Comparison of ENCODE assay signal across 10 cellular contexts in genomic region chr17:77473615-77474226, GRCh38.
DNase-seq lines count a peak whose midpoint lies in the region; ATAC-seq, FAIRE-seq and TF ChIP-seq lines count a peak whose summit lies in the region.
"Had no signal": no experiment of that assay in that cellular context is flagged by ENCODE, and none has a peak within 500 bp of the region (broad histone marks: within the 10 kb centered on the region; RNA-seq: fewer than 3 reads in every experiment).

No MANE protein-coding gene starts in this region.

- in situ Hi-C loops in K562 (cut with MboI), result no loop called here

- no peaks in the 10 kb centered on the region for H3K9me1 ChIP-seq in K562 (ENCODE audit: control insufficient read depth, insufficient read depth, low read length)

- no peak for TF ChIP-seq RAD21 in K562 (CRISPR knock-in tag; conservative IDR thresholded peaks at IDR 0.05 in 1 of 2, IDR thresholded peaks at IDR 0.05 in 1 of 2)

- H3K4me2 ChIP-seq in BLaER1 (peak overlapping the region; percentile 92), K562 (ENCODE audit: insufficient read depth, low read length) (no peak overlapping the region)

- peaks cover 100% of the 10 kb centered on the region for H3K4me1 ChIP-seq in BLaER1
- H3K4me1 ChIP-seq in K562 (replicated peaks in 1 of 2; ENCODE audit: control insufficient read depth in 2 of 2, insufficient read depth in 2 of 2, low read length in 2 of 2), result peaks cover 31 to 42% of the 10 kb centered on the region in 2 experiments
- H3K4me1 ChIP-seq in muscle layer of duodenum (ENCODE audit: control insufficient read depth in 1 of 2, insufficient read depth in 2 of 2, low read length in 2 of 2), result peaks cover 51 to 76% of the 10 kb centered on the region in 2 donors

- H4K20me1 ChIP-seq in BLaER1 (peaks cover 100% of the 10 kb centered on the region), K562 (replicated peaks; ENCODE audit: control insufficient read depth, insufficient read depth, low read length) (peaks cover 31% of the 10 kb centered on the region; the same call in 1 of the 2 replicates)

- no peaks in the 10 kb centered on the region for H3K27me3 ChIP-seq in BLaER1
- H3K27me3 ChIP-seq in K562 (ENCODE audit: control insufficient read depth in 2 of 2, insufficient read depth in 2 of 2, low read length in 2 of 2), result no peaks in the 10 kb centered on the region
- no peaks in the 10 kb centered on the region for H3K27me3 ChIP-seq in muscle layer of duodenum (ENCODE audit: low read depth, low read length)

- ATAC-seq in K562 (no peak), HG03354 (IDR thresholded peaks at IDR 0.05; ENCODE audit: poor library complexity, severe bottlenecking, unreplicated experiment) (no peak)

- WGBS in K562 (ENCODE audit: insufficient coverage, low coverage, missing lambda C conversion rate), result 90% methylated on average over 6 of the region's 6 CpGs

- peaks cover 66% of the 10 kb centered on the region for H3K36me3 ChIP-seq in BLaER1
- H3K36me3 ChIP-seq in K562 (ENCODE audit: control insufficient read depth, insufficient read depth, low read length), result 0 out of 3 replicates have a peak, but pooled peaks cover 8% of the 10 kb centered on the region
- H3K36me3 ChIP-seq in muscle layer of duodenum (ENCODE audit: control insufficient read depth in 1 of 2, insufficient read depth in 2 of 2, low read length in 2 of 2), result no peaks in the 10 kb centered on the region

- intact Hi-C loops in K562 (cut with micrococcal nuclease), result no loop called here

- TF ChIP-seq EP300 in K562 (IDR thresholded peaks at IDR 0.05; ENCODE audit: low read length), result no peak

- H3K9ac ChIP-seq in BLaER1 (peak overlapping the region; percentile 59; the same call in 1 of the 2 replicates), K562 (ENCODE audit: insufficient read depth in 1 of 2, low read depth in 2 of 2, low read length in 2 of 2) (no peak overlapping the region)

- DNase-seq in HTR-8/SVneo (ENCODE audit: insufficient read length, low spot score) (no peak), K562 (ENCODE audit: extremely low read depth in 1 of 4, low spot score in 3 of 4) (no peak), AG08396 (ENCODE audit: low spot score) (no peak), OCI-M1 (lab: John Stamatoyannopoulos, UW) (no peak), NCI-H524 treated with DMSO at 0.1 percent for 48 hours (lab: John Stamatoyannopoulos, UW) (no peak)
- DNase-seq: effector CD8-positive, alpha-beta T cell had no signal

- no peaks in the 10 kb centered on the region for H3K9me3 ChIP-seq in BLaER1
- H3K9me3 ChIP-seq in K562 (replicated peaks; ENCODE audit: control insufficient read depth, insufficient read depth, low read depth, low read length), result no peaks in the 10 kb centered on the region
- H3K9me3 ChIP-seq in muscle layer of duodenum (ENCODE audit: control insufficient read depth in 1 of 2, low read length in 2 of 2), result no peaks in the 10 kb centered on the region

- H3K4me3 ChIP-seq in BLaER1 (no peak overlapping the region), K562 (no peak overlapping the region), muscle layer of duodenum (ENCODE audit: low read depth in 1 of 2, low read length in 2 of 2) (no peak overlapping the region)

- no peak overlapping the region for H2AFZ ChIP-seq in K562 (ENCODE audit: low read depth, low read length)

- CTCF ChIA-PET in K562 (lab: Yijun Ruan, JAX; ENCODE audit: low intra/inter-chr PET ratio), result no interaction called here

- no peak for TF ChIP-seq POLR2A in K562 (conservative IDR thresholded peaks at IDR 0.05)

- no peak for TF ChIP-seq CTCF in K562 (IDR thresholded peaks at IDR 0.05 in 2 of 3, conservative IDR thresholded peaks at IDR 0.05 in 1 of 3; ENCODE audit: insufficient read depth in 2 of 3, low read depth in 1 of 3, low read length in 3 of 3)

- POLR2A ChIA-PET in K562 (lab: Yijun Ruan, JAX), result interaction anchor here (0.5 kb wide), 1 partner anchor 137 kb away, joined by 4 read pairs; no protein-coding TSS in a partner anchor

- peak; percentile 79 for FAIRE-seq in HTR-8/SVneo (lab: Jason Lieb, UNC)
- peak; percentile 11 for FAIRE-seq in K562 (lab: Jason Lieb, UNC)
- FAIRE-seq: G401.6 had no signal

- H3K79me2 ChIP-seq in K562 (ENCODE audit: control insufficient read depth, insufficient read depth, low read length), result peaks cover 71% of the 10 kb centered on the region

- H3K27ac ChIP-seq in BLaER1 (peak overlapping the region; percentile 93), K562 (ENCODE audit: extremely low read depth, low read depth, low read length) (no peak overlapping the region), muscle layer of duodenum (ENCODE audit: low read length) (peak overlapping the region; percentile 80)

- BruUV-seq in K562 (replicated peaks; lab: Mats Ljungman, UMichigan), result no TSS peak

TF ChIP-seq in K562, 482 proteins besides CTCF, POLR2A, EP300 and RAD21:
- TF ChIP-seq, protein P1, sequence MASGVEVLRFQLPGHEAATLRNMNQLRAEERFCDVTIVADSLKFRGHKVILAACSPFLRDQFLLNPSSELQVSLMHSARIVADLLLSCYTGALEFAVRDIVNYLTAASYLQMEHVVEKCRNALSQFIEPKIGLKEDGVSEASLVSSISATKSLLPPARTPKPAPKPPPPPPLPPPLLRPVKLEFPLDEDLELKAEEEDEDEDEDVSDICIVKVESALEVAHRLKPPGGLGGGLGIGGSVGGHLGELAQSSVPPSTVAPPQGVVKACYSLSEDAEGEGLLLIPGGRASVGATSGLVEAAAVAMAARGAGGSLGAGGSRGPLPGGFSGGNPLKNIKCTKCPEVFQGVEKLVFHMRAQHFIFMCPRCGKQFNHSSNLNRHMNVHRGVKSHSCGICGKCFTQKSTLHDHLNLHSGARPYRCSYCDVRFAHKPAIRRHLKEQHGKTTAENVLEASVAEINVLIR (CRISPR knock-in tag; IDR thresholded peaks at IDR 0.05), result no peak
- TF ChIP-seq POLR2H (tag; IDR thresholded peaks at IDR 0.05; ENCODE audit: low read depth), result no peak
- TF ChIP-seq DPF2 (IDR thresholded peaks at IDR 0.05), result no peak
- TF ChIP-seq POLR2G (IDR thresholded peaks at IDR 0.05; ENCODE audit: low read depth, low read length), result no peak
- TF ChIP-seq PRDM10 (IDR thresholded peaks at IDR 0.05; ENCODE audit: partially characterized antibody), result no peak
- no peak for TF ChIP-seq HDAC6 (IDR thresholded peaks at IDR 0.05; ENCODE audit: low read depth, low read length)
- no peak for TF ChIP-seq E2F5 (CRISPR knock-in tag; IDR thresholded peaks at IDR 0.05)
- TF ChIP-seq ZNF232 (CRISPR knock-in tag; IDR thresholded peaks at IDR 0.05), result no peak
- TF ChIP-seq EGR1 (conservative IDR thresholded peaks at IDR 0.05), result no peak
- TF ChIP-seq GTF2E2 (tag; IDR thresholded peaks at IDR 0.05), result no peak
TF ChIP-seq in K562: peak in this region for 0.
